Comparison of ENCODE assay signal across 8 cellular contexts in genomic region chr5:98770911-98771322, GRCh38. TPM values are rescaled to one million over a fixed set of nuclear protein-coding genes. Genes with fewer than 3 reads are reported as not detected.
DNase-seq lines count a peak whose midpoint lies in the region; ATAC-seq and TF ChIP-seq lines count a peak whose summit lies in the region.

No MANE protein-coding gene starts in this region.

- no peaks in the 10 kb centered on the region for H3K36me3 ChIP-seq in Caco-2 (ENCODE audit: control insufficient read depth, insufficient read depth, low read length)

- H3K9me3 Mint-ChIP-seq in Caco-2 (ENCODE audit: unreplicated experiment) (no peaks in the 10 kb centered on the region), type B pancreatic cell (no peaks in the 10 kb centered on the region)

- no peaks in the 10 kb centered on the region for H3K9me3 ChIP-seq in Caco-2

- H3K4me1 ChIP-seq in Caco-2, result peaks cover 14% of the 10 kb centered on the region

- WGBS in lower leg skin, 2 donors, result 0% methylated on average over 6 of the region's 6 CpGs

- CTCF ChIA-PET in Caco-2 (lab: Charles Lee), result interaction anchor here (0.6 to 2.4 kb wide), 3 partner anchors 9 to 1236 kb away, joined by 3 to 20 read pairs (median 3); no protein-coding TSS in a partner anchor

- H3K4me3 ChIP-seq in Caco-2 (ENCODE audit: low read depth, low read length) (peak overlapping the region; percentile 46), lower leg skin (ENCODE audit: low read depth, poor library complexity, severe bottlenecking) (peak overlapping the region; percentile 47)

- DNase-seq in Caco-2, result no peak
- peak; percentile 47 for DNase-seq in HT1080 (ENCODE audit: low read depth)
- peak; percentile 53 for DNase-seq in astrocyte of the hippocampus (ENCODE audit: low read depth, low spot score)
- no peak for DNase-seq in lower leg skin (ENCODE audit: low spot score in 2 of 2)
- no peak for DNase-seq in type B pancreatic cell (ENCODE audit: extremely low spot score, unreplicated experiment)
- DNase-seq in HPDE6-E6E7 (ENCODE audit: extremely low spot score), result no peak

- POLR2A ChIA-PET in Caco-2 (lab: Charles Lee), result no interaction called here

- TF ChIP-seq POLR2A in lower leg skin (IDR thresholded peaks at IDR 0.05), result no peak

- H3K36me3 Mint-ChIP-seq in Caco-2 (ENCODE audit: insufficient read depth, unreplicated experiment) (peaks cover 28% of the 10 kb centered on the region), type B pancreatic cell (no peaks in the 10 kb centered on the region)

- no peaks in the 10 kb centered on the region for H3K27me3 Mint-ChIP-seq in Caco-2 (ENCODE audit: insufficient read depth, unreplicated experiment)
- H3K27me3 Mint-ChIP-seq in type B pancreatic cell, result peaks cover 26% of the 10 kb centered on the region

- intact Hi-C loops in Caco-2 (cut with micrococcal nuclease; ENCODE audit: unreplicated experiment) (loop anchor here (2.0 to 10.0 kb wide), 5 partner anchors 262 to 1589 kb away; partner anchors contain the start of gene RIOK2), lower leg skin (cut with DNase I; ENCODE audit: low total_unique reads) (loop anchor here (5.0 kb wide), 1 partner anchor 156 kb away; the partner anchor contains the start of gene CHD1)

- BruUV-seq in Caco-2 (replicated peaks; lab: Mats Ljungman, UMichigan), result no TSS peak

- no peaks in the 10 kb centered on the region; the same call in 1 of the 2 replicates for H3K27me3 ChIP-seq in Caco-2 (replicated peaks; ENCODE audit: control insufficient read depth, insufficient read depth, low read length)

- H3K4me1 Mint-ChIP-seq in Caco-2 (ENCODE audit: low read depth, unreplicated experiment), result peaks cover 9% of the 10 kb centered on the region
- peaks cover 32% of the 10 kb centered on the region for H3K4me1 Mint-ChIP-seq in type B pancreatic cell (ENCODE audit: unreplicated experiment)

- H3K27ac Mint-ChIP-seq in Caco-2 (ENCODE audit: unreplicated experiment) (peak overlapping the region; percentile 82), type B pancreatic cell (peak overlapping the region; percentile 86)

- no peak for TF ChIP-seq CTCF in Caco-2 (IDR thresholded peaks at IDR 0.05; ENCODE audit: insufficient read depth in 1 of 2, low read depth in 1 of 2, low read length in 1 of 2, severe bottlenecking in 1 of 2, unreplicated experiment in 1 of 2)
- TF ChIP-seq CTCF in lower leg skin (IDR thresholded peaks at IDR 0.05), result no peak
- TF ChIP-seq CTCF in type B pancreatic cell (conservative IDR thresholded peaks at IDR 0.05), result no peak

- no peak for ATAC-seq in HG02840 (IDR thresholded peaks at IDR 0.05; ENCODE audit: low FRiP score, unreplicated experiment)
- no peak for ATAC-seq in HG03354 (IDR thresholded peaks at IDR 0.05; ENCODE audit: poor library complexity, severe bottlenecking, unreplicated experiment)

- H3K4me3 Mint-ChIP-seq in Caco-2 (ENCODE audit: unreplicated experiment) (peak overlapping the region; percentile 82), type B pancreatic cell (peak overlapping the region; percentile 100)

RNA-seq across cellular contexts. Expression of gene RGMB, which starts 2.5 kb away (rescaled TPM):
- total RNA-seq in Caco-2 (2022), result 16.4 and 17.8 TPM in 2 replicates
- 22.9 and 31.4 TPM in 2 replicates for total RNA-seq in HT1080 (2014; rRNA removed; shearing (Covaris generic))
- polyA plus RNA-seq in HT1080 (2015; cell fraction: cytosol; rRNA removed), result 47.9 and 57.0 TPM in 2 replicates
- polyA plus RNA-seq in HT1080 (2015; cell fraction: nucleus; rRNA removed), result 72.2 and 79.7 TPM in 2 replicates
- 10 to 100 TPM; 58.5 to 75.3 (median 69.6) TPM for total RNA-seq in lower leg skin
- total RNA-seq in type B pancreatic cell (ENCODE audit: low replicate concordance), result 16.7 and 36.5 TPM in 2 replicates

Comparison
In these comparisons a context has a peak if more than half of its experiments do, and no peak if none do; other contexts are left out.
1. DNase-seq: peak in HT1080 (single experiment) and astrocyte of the hippocampus (single experiment); none in Caco-2 (0 of 2), lower leg skin (0 of 2), type B pancreatic cell (single experiment) and HPDE6-E6E7 (single experiment).